ENCODE assay signal across 17 cellular contexts in genomic region chr6:2656460-2657064, GRCh38.
DNase-seq lines count a peak whose midpoint lies in the region; ATAC-seq, FAIRE-seq and TF ChIP-seq lines count a peak whose summit lies in the region.
"Had no signal": no experiment of that assay in that cellular context is flagged by ENCODE, and none has a peak within 500 bp of the region (broad histone marks: within the 10 kb centered on the region; RNA-seq: fewer than 3 reads in every experiment).

No MANE protein-coding gene starts in this region.

- H3K27me3 ChIP-seq in iPS-20b (ENCODE audit: insufficient read depth, low read length) (no peaks in the 10 kb centered on the region), trophoblast cell (ENCODE audit: insufficient read depth, low read length) (no peaks in the 10 kb centered on the region)

- H2AFZ ChIP-seq in trophoblast cell (ENCODE audit: insufficient read depth, low read length, poor library complexity) = no peak overlapping the region
- H2AFZ ChIP-seq: PC-9 had no signal

- TF ChIP-seq CTCF in HEK293 (tag by site-specific recombination; IDR thresholded peaks at IDR 0.05) = no peak

- POLR2A ChIA-PET in HEK293 (lab: Yijun Ruan, JAX) = no interaction called here

- no peak for ATAC-seq in HG03439 (IDR thresholded peaks at IDR 0.05; ENCODE audit: unreplicated experiment)

- no peaks in the 10 kb centered on the region for H3K79me2 ChIP-seq in trophoblast cell (ENCODE audit: control insufficient read depth, insufficient read depth, low read length, poor library complexity)

- no peak overlapping the region for H3K4ac ChIP-seq in trophoblast cell (ENCODE audit: low read depth, low read length)

- H4K91ac ChIP-seq in trophoblast cell (ENCODE audit: low read depth, low read length) = no peak overlapping the region

- H4K12ac ChIP-seq in trophoblast cell (ENCODE audit: low read depth, low read length) = no peak overlapping the region

- H3K79me1 ChIP-seq in trophoblast cell (ENCODE audit: low read length) = no peaks in the 10 kb centered on the region

- CTCF ChIA-PET in HEK293 (lab: Yijun Ruan, JAX) = interaction anchor here (0.6 to 0.7 kb wide), 2 partner anchors 22 to 94 kb away, joined by 4 read pairs; no protein-coding TSS in a partner anchor

- no peak overlapping the region for H4K8ac ChIP-seq in trophoblast cell (ENCODE audit: low read depth, low read length)

- H3K23ac ChIP-seq in trophoblast cell (ENCODE audit: low read length) = no peak overlapping the region

- no peak overlapping the region for H2BK5ac ChIP-seq in trophoblast cell (ENCODE audit: low read depth, low read length, poor library complexity)

- H3K4me1 ChIP-seq in HEK293 (ENCODE audit: control insufficient read depth, insufficient read depth, low read length) (0 out of 2 replicates have a peak, but pooled peaks cover 2% of the 10 kb centered on the region), iPS-20b (ENCODE audit: insufficient read depth, low read length) (peaks cover 23% of the 10 kb centered on the region), trophoblast cell (ENCODE audit: control insufficient read depth in 1 of 2, insufficient read depth in 2 of 2, low read length in 2 of 2) (peaks cover 0 to 6% of the 10 kb centered on the region in 2 experiments)
- H3K4me1 ChIP-seq: Caco-2 had no signal

- H3K36me3 ChIP-seq in HEK293 (ENCODE audit: control insufficient read depth in 2 of 2, insufficient read depth in 1 of 2, low read length in 2 of 2) = no peaks in the 10 kb centered on the region
- H3K36me3 ChIP-seq in iPS-20b (ENCODE audit: insufficient read depth, low read depth, low read length) = peaks cover 4% of the 10 kb centered on the region; the same call in 1 of the 2 replicates
- H3K36me3 ChIP-seq in trophoblast cell (ENCODE audit: control insufficient read depth in 1 of 2, insufficient read depth in 2 of 2, low read length in 2 of 2) = no peaks in the 10 kb centered on the region

- no peak overlapping the region for H3K27ac ChIP-seq in HEK293 (ENCODE audit: extremely low read depth, low read depth, low read length)
- no peak overlapping the region for H3K27ac ChIP-seq in iPS-20b (ENCODE audit: low read length)
- H3K27ac ChIP-seq in trophoblast cell (ENCODE audit: low read depth, low read length) = no peak overlapping the region
- H3K27ac ChIP-seq: C4-2B, PC-9 had no signal

- H3K18ac ChIP-seq in trophoblast cell (ENCODE audit: low read length) = no peak overlapping the region

- no peak for DNase-seq in GM12891 (ENCODE audit: insufficient read length, low spot score)
- peak; percentile 57 for DNase-seq in RPMI8226
- no peak for DNase-seq in activated CD4-positive, CD25-positive, alpha-beta regulatory T cell (lab: John Stamatoyannopoulos, UW)
- DNase-seq in trophoblast cell = no peak
- no peak for DNase-seq in frontal cortex (ENCODE audit: low spot score in 2 of 2)
- DNase-seq: Caco-2, DMS53, Kasumi-1, MV-4-11, NCI-H1930, NCI-H774, PC-9, SW 1271 had no signal

- H2AK5ac ChIP-seq in trophoblast cell (ENCODE audit: low read length) = no peak overlapping the region

- H3K14ac ChIP-seq in trophoblast cell (ENCODE audit: low read length) = no peak overlapping the region

- no peak overlapping the region for H3K4me2 ChIP-seq in trophoblast cell (ENCODE audit: low read length)
- H3K4me2 ChIP-seq: PC-9 had no signal

- WGBS in trophoblast cell (ENCODE audit: extremely low coverage, insufficient coverage, insufficient read length) = no CpG with 5 or more reads among the region's 5 CpGs

- no peak overlapping the region for H2BK120ac ChIP-seq in trophoblast cell (ENCODE audit: insufficient read depth, low read length, poor library complexity)

- peak; percentile 88 for FAIRE-seq in GM12891 (lab: Jason Lieb, UNC)
- no peak for FAIRE-seq in frontal cortex (lab: Jason Lieb, UNC)

- H2BK12ac ChIP-seq in trophoblast cell (ENCODE audit: low read length) = no peak overlapping the region

- TF ChIP-seq POLR2A in GM12891 (IDR thresholded peaks at IDR 0.05; ENCODE audit: low read depth, low read length) = no peak

- H3K9me3 ChIP-seq in HEK293 (ENCODE audit: control insufficient read depth, insufficient read depth, low read depth, low read length) = no peaks in the 10 kb centered on the region; the same call in 1 of the 2 replicates
- peaks cover 20% of the 10 kb centered on the region for H3K9me3 ChIP-seq in iPS-20b (ENCODE audit: insufficient read depth, low read depth, low read length)
- H3K9me3 ChIP-seq in trophoblast cell (ENCODE audit: insufficient read depth, low read depth, low read length) = peaks cover 1% of the 10 kb centered on the region

- peak overlapping the region; percentile 52; the same call in 1 of the 2 replicates for H3K9ac ChIP-seq in iPS-20b (ENCODE audit: low read depth, low read length)
- no peak overlapping the region for H3K9ac ChIP-seq in trophoblast cell (ENCODE audit: low read length)

- no peak overlapping the region for H3K4me3 ChIP-seq in HEK293 (ENCODE audit: low read depth, low read length)
- peak overlapping the region; percentile 10; the same call in 1 of the 2 replicates for H3K4me3 ChIP-seq in iPS-20b (ENCODE audit: low read length)
- no peak overlapping the region for H3K4me3 ChIP-seq in trophoblast cell (ENCODE audit: low read depth, low read length)
- H3K4me3 ChIP-seq: PC-9 had no signal

TF ChIP-seq in GM12891, 5 proteins besides CTCF, POLR2A, EP300 and RAD21:
- TF ChIP-seq SPI1 (IDR thresholded peaks at IDR 0.05; ENCODE audit: low read depth, low read length) (no peak), POU2F2 (IDR thresholded peaks at IDR 0.05; ENCODE audit: low read depth, low read length) (no peak), POLR2AphosphoS5 (IDR thresholded peaks at IDR 0.05; ENCODE audit: low read depth, low read length) (no peak), TAF1 (IDR thresholded peaks at IDR 0.05; ENCODE audit: low read depth, low read length) (no peak), PAX5 (IDR thresholded peaks at IDR 0.05; ENCODE audit: insufficient read depth, low read length, severe bottlenecking) (no peak)

TF ChIP-seq in HEK293, 187 proteins besides CTCF, POLR2A, EP300 and RAD21 (continues in another document):
- peak; percentile 69 for TF ChIP-seq FEZF1 (tag by site-specific recombination; IDR thresholded peaks at IDR 0.05)
- no peak for TF ChIP-seq ZFP69B (tag by site-specific recombination; IDR thresholded peaks at IDR 0.05)
- 0 out of 2 replicates have a peak, but pooled peaks have one; percentile 34 for TF ChIP-seq ZNF580 (tag by site-specific recombination; IDR thresholded peaks at IDR 0.05)
- no peak for TF ChIP-seq SP7 (tag by site-specific recombination; IDR thresholded peaks at IDR 0.05)
- no peak for TF ChIP-seq GLI2 (tag by site-specific recombination; IDR thresholded peaks at IDR 0.05; ENCODE audit: borderline replicate concordance, low read depth)
- no peak for TF ChIP-seq ZNF112 (tag by site-specific recombination; IDR thresholded peaks at IDR 0.05)
- no peak for TF ChIP-seq ZNF792 (tag by site-specific recombination; IDR thresholded peaks at IDR 0.05)
- TF ChIP-seq, protein P1, sequence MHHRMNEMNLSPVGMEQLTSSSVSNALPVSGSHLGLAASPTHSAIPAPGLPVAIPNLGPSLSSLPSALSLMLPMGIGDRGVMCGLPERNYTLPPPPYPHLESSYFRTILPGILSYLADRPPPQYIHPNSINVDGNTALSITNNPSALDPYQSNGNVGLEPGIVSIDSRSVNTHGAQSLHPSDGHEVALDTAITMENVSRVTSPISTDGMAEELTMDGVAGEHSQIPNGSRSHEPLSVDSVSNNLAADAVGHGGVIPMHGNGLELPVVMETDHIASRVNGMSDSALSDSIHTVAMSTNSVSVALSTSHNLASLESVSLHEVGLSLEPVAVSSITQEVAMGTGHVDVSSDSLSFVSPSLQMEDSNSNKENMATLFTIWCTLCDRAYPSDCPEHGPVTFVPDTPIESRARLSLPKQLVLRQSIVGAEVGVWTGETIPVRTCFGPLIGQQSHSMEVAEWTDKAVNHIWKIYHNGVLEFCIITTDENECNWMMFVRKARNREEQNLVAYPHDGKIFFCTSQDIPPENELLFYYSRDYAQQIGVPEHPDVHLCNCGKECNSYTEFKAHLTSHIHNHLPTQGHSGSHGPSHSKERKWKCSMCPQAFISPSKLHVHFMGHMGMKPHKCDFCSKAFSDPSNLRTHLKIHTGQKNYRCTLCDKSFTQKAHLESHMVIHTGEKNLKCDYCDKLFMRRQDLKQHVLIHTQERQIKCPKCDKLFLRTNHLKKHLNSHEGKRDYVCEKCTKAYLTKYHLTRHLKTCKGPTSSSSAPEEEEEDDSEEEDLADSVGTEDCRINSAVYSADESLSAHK (tag by site-specific recombination; IDR thresholded peaks at IDR 0.05) = 0 out of 2 replicates have a peak, but pooled peaks have one; percentile 37
- no peak for TF ChIP-seq ZNF76 (tag by site-specific recombination; IDR thresholded peaks at IDR 0.05; ENCODE audit: borderline replicate concordance, low read depth)
- TF ChIP-seq SCRT1 (tag by site-specific recombination; IDR thresholded peaks at IDR 0.05; ENCODE audit: borderline replicate concordance) = peak; percentile 75; the same call in 1 of the 2 replicates
